Comparison of ENCODE assay signal across 22 cellular contexts in genomic region chr4:80043534-80043933, GRCh38. TPM values are rescaled to one million over a fixed set of nuclear protein-coding genes. Genes with fewer than 3 reads are reported as not detected.
DNase-seq lines count a peak whose midpoint lies in the region; ATAC-seq and TF ChIP-seq lines count a peak whose summit lies in the region.
"Had no signal": no experiment of that assay in that cellular context is flagged by ENCODE, and none has a peak within 500 bp of the region (broad histone marks: within the 10 kb centered on the region; RNA-seq: fewer than 3 reads in every experiment).

No MANE protein-coding gene starts in this region.

- H3K9me3 ChIP-seq in cardiac muscle cell (ENCODE audit: low read depth) = no peaks in the 10 kb centered on the region
- H3K9me3 ChIP-seq in muscle layer of duodenum (ENCODE audit: control insufficient read depth in 1 of 2, low read length in 2 of 2) = no peaks in the 10 kb centered on the region
- no peaks in the 10 kb centered on the region for H3K9me3 ChIP-seq in vagina
- H3K9me3 ChIP-seq: spleen had no signal

- H3K4me3 ChIP-seq in cardiac muscle cell (no peak overlapping the region), muscle layer of duodenum (ENCODE audit: low read depth in 1 of 2, low read length in 2 of 2) (no peak overlapping the region), vagina (no peak overlapping the region)
- H3K4me3 ChIP-seq: PC-9, spleen had no signal

- H3K27ac ChIP-seq in cardiac muscle cell (peak overlapping the region; percentile 14), muscle layer of duodenum (ENCODE audit: low read length) (peak overlapping the region; percentile 8), vagina (peak overlapping the region; percentile 48)
- H3K27ac ChIP-seq: PC-9, spleen had no signal

- H3K4me1 ChIP-seq in cardiac muscle cell (ENCODE audit: low read depth) (peaks cover 24% of the 10 kb centered on the region), muscle layer of duodenum (ENCODE audit: control insufficient read depth in 1 of 2, insufficient read depth in 2 of 2, low read length in 2 of 2) (peaks cover 0 to 38% of the 10 kb centered on the region in 2 donors), vagina (peaks cover 19% of the 10 kb centered on the region)

- H3K36me3 ChIP-seq in cardiac muscle cell (no peaks in the 10 kb centered on the region), muscle layer of duodenum (ENCODE audit: control insufficient read depth in 1 of 2, insufficient read depth in 2 of 2, low read length in 2 of 2) (peaks cover 0 to 5% of the 10 kb centered on the region in 2 donors), vagina (no peaks in the 10 kb centered on the region)

- intact Hi-C loops in Right ventricle myocardium inferior (cut with DNase I) (no loop called here), cardiac septum (cut with DNase I) (no loop called here), vagina (cut with DNase I) (no loop called here)

- in situ Hi-C loops in GM13977 (cut with MboI; ENCODE audit: low pct_unique_long_range_greater_than_20kb, low sequenced_read_pairs, unreplicated experiment) = no loop called here

- no peak for TF ChIP-seq POLR2A in vagina (IDR thresholded peaks at IDR 0.05)

- TF ChIP-seq CTCF in cardiac muscle cell (IDR thresholded peaks at IDR 0.05; ENCODE audit: low read depth, low read length) = no peak
- no peak for TF ChIP-seq CTCF in vagina (IDR thresholded peaks at IDR 0.05)
- TF ChIP-seq CTCF in GM13977 (IDR thresholded peaks at IDR 0.05; ENCODE audit: extremely low read depth, insufficient read depth, missing control alignments) = no peak

- peak; percentile 80 for ATAC-seq in Right ventricle myocardium inferior

- H3K27me3 ChIP-seq in cardiac muscle cell (no peaks in the 10 kb centered on the region), muscle layer of duodenum (ENCODE audit: low read depth, low read length) (no peaks in the 10 kb centered on the region), vagina (no peaks in the 10 kb centered on the region)
- H3K27me3 ChIP-seq: spleen had no signal

- DNase-seq in Right ventricle myocardium inferior (ENCODE audit: missing footprints) = peak; percentile 50
- DNase-seq in cardiac septum (ENCODE audit: low spot score) = no peak
- peak in 1 of 2 donors; percentile 68 for DNase-seq in cardiac muscle cell (ENCODE audit: low read depth in 1 of 2, low spot score in 1 of 2)
- DNase-seq in vagina (ENCODE audit: extremely low spot score in 2 of 2) = no peak
- no peak for DNase-seq in GM13977 (ENCODE audit: low spot score)
- DNase-seq in activated gamma-delta T cell (lab: John Stamatoyannopoulos, UW) = no peak
- DNase-seq in activated T-cell treated with anti-CD3 and anti-CD28 coated beads, Interleukin-2, amount 50 U/mL, for 48 hours = no peak
- DNase-seq: activated CD8-positive, alpha-beta memory T cell treated with anti-CD3 and anti-CD28 coated beads, Interleukin-2, amount 50 U/mL, for 48 hours; activated gamma-delta T cell treated with Interleukin-2 at 50 U/mL for 16 hours; COR-L47; endodermal cell; foreskin fibroblast; KG1; kidney glomerular epithelial cell; NCI-H1694 treated with DMSO at 0.1 percent for 48 hours; NCI-H2227 treated with DMSO at 0.1 percent for 48 hours; NCI-H774; PC-9; spleen; stimulated activated CD4-positive, alpha-beta T cell treated with anti-CD3 and anti-CD28 coated beads, Interleukin-4, amount 100 ng/mL, for 4 hours; T-helper 1 cell had no signal

RNA-seq across cellular contexts. Expression of gene ANTXR2, which starts 29.5 kb away (rescaled TPM):
- 48.1 TPM for total RNA-seq in Right ventricle myocardium inferior
- total RNA-seq in cardiac septum = 54.6 TPM
- total RNA-seq in cardiac muscle cell = 66.7 and 70.6 TPM in 2 replicates
- polyA plus RNA-seq in cardiac muscle cell = 79.6 and 101 TPM in 2 replicates
- 64.6 TPM for total RNA-seq in vagina
